ENCODE assay signal across 17 cellular contexts in genomic region chr18:8703181-8703638, GRCh38. TPM values are rescaled to one million over a fixed set of nuclear protein-coding genes. Genes with fewer than 3 reads are reported as not detected.
DNase-seq lines count a peak whose midpoint lies in the region; ATAC-seq and TF ChIP-seq lines count a peak whose summit lies in the region.
"Had no signal": no experiment of that assay in that cellular context is flagged by ENCODE, and none has a peak within 500 bp of the region (broad histone marks: within the 10 kb centered on the region; RNA-seq: fewer than 3 reads in every experiment).

No MANE protein-coding gene starts in this region.

- no peaks in the 10 kb centered on the region for H3K9me3 ChIP-seq in Caco-2
- H3K9me3 ChIP-seq in NT2/D1 (ENCODE audit: insufficient read depth, low read length) = no peaks in the 10 kb centered on the region
- H3K9me3 ChIP-seq in endodermal cell (ENCODE audit: control insufficient read depth, low read length) = no peaks in the 10 kb centered on the region
- H3K9me3 ChIP-seq: stomach had no signal

- no peaks in the 10 kb centered on the region for H3K36me3 ChIP-seq in Caco-2 (ENCODE audit: control insufficient read depth, insufficient read depth, low read length)
- H3K36me3 ChIP-seq in NT2/D1 (ENCODE audit: insufficient read depth, insufficient read length, low read length) = peaks cover 2% of the 10 kb centered on the region
- no peaks in the 10 kb centered on the region for H3K36me3 ChIP-seq in endodermal cell (ENCODE audit: control insufficient read depth, insufficient read depth, low read length)
- H3K36me3 ChIP-seq: stomach had no signal

- H3K4me3 ChIP-seq in Caco-2 (ENCODE audit: low read depth, low read length) (no peak overlapping the region), NT2/D1 (ENCODE audit: insufficient read length, low read depth) (no peak overlapping the region), endodermal cell (ENCODE audit: low read length) (no peak overlapping the region)

- H3K4me3 Mint-ChIP-seq in Caco-2 (ENCODE audit: unreplicated experiment) (peak overlapping the region; percentile 89), endodermal cell (peak overlapping the region; percentile 15), osteocyte (ENCODE audit: unreplicated experiment) (no peak overlapping the region)

- no peaks in the 10 kb centered on the region for H3K9me3 Mint-ChIP-seq in Caco-2 (ENCODE audit: unreplicated experiment)
- no peaks in the 10 kb centered on the region for H3K9me3 Mint-ChIP-seq in endodermal cell
- H3K9me3 Mint-ChIP-seq in osteocyte (ENCODE audit: unreplicated experiment) = no peaks in the 10 kb centered on the region

- intact Hi-C loops in Caco-2 (cut with micrococcal nuclease; ENCODE audit: unreplicated experiment) = loop anchor here (5.0 to 10.0 kb wide), 3 partner anchors 51 to 354 kb away; no protein-coding TSS in a partner anchor

- no peak for TF ChIP-seq CTCF in Caco-2 (IDR thresholded peaks at IDR 0.05; ENCODE audit: insufficient read depth in 1 of 2, low read depth in 1 of 2, low read length in 1 of 2, severe bottlenecking in 1 of 2, unreplicated experiment in 1 of 2)
- no peak for TF ChIP-seq CTCF in endodermal cell (conservative IDR thresholded peaks at IDR 0.05)
- TF ChIP-seq CTCF in osteocyte (IDR thresholded peaks at IDR 0.05) = no peak

- no peak for TF ChIP-seq POLR2A in GM18505 (IDR thresholded peaks at IDR 0.05; ENCODE audit: borderline replicate concordance, extremely low read depth, insufficient read depth, insufficient read length)

- H3K27ac Mint-ChIP-seq in Caco-2 (ENCODE audit: unreplicated experiment) = no peak overlapping the region
- no peak overlapping the region for H3K27ac Mint-ChIP-seq in endodermal cell
- no peak overlapping the region for H3K27ac Mint-ChIP-seq in osteocyte (ENCODE audit: unreplicated experiment)

- no peak for ATAC-seq in HG03460 (IDR thresholded peaks at IDR 0.05; ENCODE audit: unreplicated experiment)
- no peak for ATAC-seq in GM18505 (IDR thresholded peaks at IDR 0.05; ENCODE audit: unreplicated experiment)

- H3K27me3 ChIP-seq in Caco-2 (replicated peaks; ENCODE audit: control insufficient read depth, insufficient read depth, low read length) = no peaks in the 10 kb centered on the region
- peaks cover 7% of the 10 kb centered on the region for H3K27me3 ChIP-seq in NT2/D1 (ENCODE audit: insufficient read depth, insufficient read length)
- H3K27me3 ChIP-seq in endodermal cell (ENCODE audit: control insufficient read depth, insufficient read depth, low read length, poor library complexity, severe bottlenecking) = peaks cover 32% of the 10 kb centered on the region

- WGBS in endodermal cell (ENCODE audit: insufficient coverage in 1 of 2, insufficient read length in 1 of 2), 2 experiments = 75 to 77% methylated on average over 22 to 23 of the region's 23 CpGs

- peaks cover 6% of the 10 kb centered on the region for H3K36me3 Mint-ChIP-seq in Caco-2 (ENCODE audit: insufficient read depth, unreplicated experiment)
- H3K36me3 Mint-ChIP-seq in endodermal cell (ENCODE audit: low read depth) = no peaks in the 10 kb centered on the region
- no peaks in the 10 kb centered on the region for H3K36me3 Mint-ChIP-seq in osteocyte (ENCODE audit: unreplicated experiment)

- no TSS peak for BruUV-seq in Caco-2 (replicated peaks; lab: Mats Ljungman, UMichigan)

- H3K27me3 Mint-ChIP-seq in Caco-2 (ENCODE audit: insufficient read depth, unreplicated experiment) = peaks cover 2% of the 10 kb centered on the region
- peaks cover 33% of the 10 kb centered on the region for H3K27me3 Mint-ChIP-seq in endodermal cell (ENCODE audit: insufficient read depth)
- no peaks in the 10 kb centered on the region for H3K27me3 Mint-ChIP-seq in osteocyte (ENCODE audit: unreplicated experiment)

- POLR2A ChIA-PET in Caco-2 (lab: Charles Lee) = interaction anchor here (0.6 kb wide), 1 partner anchor 771 kb away, joined by 3 read pairs; no protein-coding TSS in a partner anchor

- no peak overlapping the region for H3K27ac ChIP-seq in endodermal cell (ENCODE audit: low read depth, low read length)
- H3K27ac ChIP-seq: epithelial cell of prostate, HL-60 had no signal

- peaks cover 13% of the 10 kb centered on the region for H3K4me1 ChIP-seq in Caco-2
- peaks cover 3% of the 10 kb centered on the region for H3K4me1 ChIP-seq in NT2/D1 (ENCODE audit: insufficient read depth, insufficient read length)
- peaks cover 5% of the 10 kb centered on the region for H3K4me1 ChIP-seq in endodermal cell (ENCODE audit: control insufficient read depth, insufficient read depth, low read length)

- H3K9ac ChIP-seq in NT2/D1 (ENCODE audit: insufficient read length, low read depth) = peak overlapping the region; percentile 61
- H3K9ac ChIP-seq in endodermal cell (ENCODE audit: extremely low read depth, low read length, poor library complexity, severe bottlenecking) = no peak overlapping the region

- DNase-seq in Caco-2 (no peak), NT2/D1 (ENCODE audit: low read depth, low spot score) (no peak), endodermal cell (peak; percentile 67), osteocyte (ENCODE audit: extremely low spot score, unreplicated experiment) (peak; percentile 74), SHP77 treated with DMSO at 0.1 percent for 48 hours (lab: John Stamatoyannopoulos, UW) (no peak), OCI-M2 (lab: John Stamatoyannopoulos, UW; ENCODE audit: unreplicated experiment) (no peak)
- DNase-seq: activated CD4-positive, CD25-positive, alpha-beta regulatory T cell treated with anti-CD3 and anti-CD28 coated beads, Interleukin-2, amount 50 U/mL, for 72 hours; GDM1; glutamatergic neuron; KG1; NCI-H1417 treated with DMSO at 0.1 percent for 48 hours; stomach had no signal

- CTCF ChIA-PET in Caco-2 (lab: Charles Lee) = no interaction called here

- H3K4me1 Mint-ChIP-seq in Caco-2 (ENCODE audit: low read depth, unreplicated experiment) (peaks cover 15% of the 10 kb centered on the region), endodermal cell (peaks cover 21% of the 10 kb centered on the region), osteocyte (ENCODE audit: unreplicated experiment) (peaks cover 34% of the 10 kb centered on the region)

RNA-seq across cellular contexts. Expression of gene MTCL1, which starts 2.1 kb away (rescaled TPM):
- total RNA-seq in Caco-2 (2022) (26.4 and 28.3 TPM in 2 replicates), endodermal cell (10 to 100 TPM; 15.0 to 26.0 TPM), osteocyte (56.9 and 58.4 TPM in 2 replicates)
- polyA plus RNA-seq in endodermal cell (2013, experiment 1 of 2) = 31.7 TPM
- polyA plus RNA-seq in endodermal cell (2013, experiment 2 of 2) = 26.8 TPM
- polyA plus RNA-seq: CD14-positive monocyte had no signal

Comparison
In these comparisons a context has a peak if more than half of its experiments do, and no peak if none do; other contexts are left out.
1. DNase-seq: peak in endodermal cell (single experiment) and osteocyte (single experiment); none in Caco-2 (0 of 2), NT2/D1 (single experiment), SHP77 treated with DMSO at 0.1 percent for 48 hours (single experiment) and OCI-M2 (single experiment).